ENCODE assay signal across 12 cellular contexts in genomic region chr12:132554857-132555630, GRCh38. TPM values are rescaled to one million over a fixed set of nuclear protein-coding genes. Genes with fewer than 3 reads are reported as not detected.
DNase-seq lines count a peak whose midpoint lies in the region; ATAC-seq, FAIRE-seq and TF ChIP-seq lines count a peak whose summit lies in the region.
"Had no signal": no experiment of that assay in that cellular context is flagged by ENCODE, and none has a peak within 500 bp of the region (broad histone marks: within the 10 kb centered on the region; RNA-seq: fewer than 3 reads in every experiment).

No MANE protein-coding gene starts in this region.

- peaks cover 7% of the 10 kb centered on the region for H3K27me3 Mint-ChIP-seq in activated CD4-positive, alpha-beta T cell treated with anti-CD3 and anti-CD28 coated beads for 36 hours
- peaks cover 13% of the 10 kb centered on the region for H3K27me3 Mint-ChIP-seq in neural progenitor cell (ENCODE audit: insufficient read depth, low read depth)

- TF ChIP-seq CTCF in GM12878 (IDR thresholded peaks at IDR 0.05 in 2 of 3, conservative IDR thresholded peaks at IDR 0.05 in 1 of 3; ENCODE audit: control insufficient read depth in 2 of 3, extremely low read depth in 1 of 3, insufficient read depth in 1 of 3, low read depth in 3 of 3, low read length in 3 of 3) (peak; percentile 0 to 34 (median 22); a peak in 3 of 6 replicates), neural progenitor cell (IDR thresholded peaks at IDR 0.05) (peak; percentile 47)

- H3K4me3 Mint-ChIP-seq in activated CD4-positive, alpha-beta T cell treated with anti-CD3 and anti-CD28 coated beads for 36 hours: no peak overlapping the region
- peak overlapping the region; percentile 24 for H3K4me3 Mint-ChIP-seq in neural progenitor cell

- RAD21 ChIA-PET in GM12878 (lab: Charles Lee; ENCODE audit: unreplicated experiment): no interaction called here

- intact Hi-C loops in activated CD4-positive, alpha-beta T cell treated with anti-CD3 and anti-CD28 coated beads for 36 hours (cut with DNase I, micrococcal nuclease): no loop called here
- intact Hi-C loops in GM12878 (cut with micrococcal nuclease; ENCODE audit: unreplicated experiment) (no loop called here), sciatic nerve (cut with DNase I) (no loop called here)

- H2AFZ ChIP-seq in GM12878 (ENCODE audit: control insufficient read depth, low read depth, low read length) (no peak overlapping the region), neural progenitor cell (replicated peaks) (no peak overlapping the region)

- peak; percentile 64 for DNase-seq in activated CD4-positive, alpha-beta T cell treated with anti-CD3 and anti-CD28 coated beads for 36 hours
- DNase-seq in activated CD4-positive, alpha-beta T cell treated with anti-CD3 and anti-CD28 coated beads for 1 hour: no peak
- peak; percentile 89 for DNase-seq in Jurkat, Clone E6-1 (ENCODE audit: low read depth, low spot score)
- DNase-seq in GM12878 (ENCODE audit: low read depth, low spot score) (no peak), neural progenitor cell (ENCODE audit: low spot score) (peak; percentile 44), sciatic nerve (ENCODE audit: low spot score) (no peak)
- DNase-seq in activated CD8-positive, alpha-beta memory T cell treated with anti-CD3 and anti-CD28 coated beads for 24 hours: no peak
- DNase-seq: NCI-H1092 had no signal

- WGBS in GM12878 (ENCODE audit: insufficient coverage, insufficient replicate concordance, low lambda C conversion rate, missing lambda C conversion rate): 90% methylated on average over 44 of the region's 53 CpGs

- 0 out of 2 replicates have a peak, but pooled peaks have one; percentile 26 for TF ChIP-seq RAD21 in GM12878 (IDR thresholded peaks at IDR 0.05; ENCODE audit: insufficient read depth, low read depth, low read length)

- H3K9me3 ChIP-seq in GM12878 (replicated peaks; ENCODE audit: control insufficient read depth, insufficient read depth, low read length) (no peaks in the 10 kb centered on the region), neural progenitor cell (ENCODE audit: low read depth) (no peaks in the 10 kb centered on the region)
- H3K9me3 ChIP-seq: HAP-1 had no signal

- in situ Hi-C loops in GM12878 (cut with MboI): loop anchor here (5.0 kb wide), 1 partner anchor 138 kb away; no protein-coding TSS in a partner anchor

- TF ChIP-seq POLR2A in GM12878 (IDR thresholded peaks at IDR 0.05; ENCODE audit: low read depth, low read length): no peak

- H3K4me3 ChIP-seq in Jurkat, Clone E6-1 (ENCODE audit: low read length): no peak overlapping the region
- H3K4me3 ChIP-seq in GM12878: no peak overlapping the region
- H3K4me3 ChIP-seq in neural progenitor cell: no peak overlapping the region
- H3K4me3 ChIP-seq: coronary artery, HAP-1, lung had no signal

- CTCF ChIA-PET in activated CD4-positive, alpha-beta T cell treated with anti-CD3 and anti-CD28 coated beads for 36 hours (lab: Charles Lee): interaction anchor here (0.6 to 1.3 kb wide), 5 partner anchors 10 to 228 kb away, joined by 3 to 10 read pairs (median 3); no protein-coding TSS in a partner anchor
- CTCF ChIA-PET in GM12878 (lab: Yijun Ruan, JAX): no interaction called here

- ATAC-seq in activated CD4-positive, alpha-beta T cell treated with anti-CD3 and anti-CD28 coated beads for 36 hours: no peak
- ATAC-seq in GM12878 (no peak), sciatic nerve (no peak), GM21447 (IDR thresholded peaks at IDR 0.05; ENCODE audit: unreplicated experiment) (no peak)

- FAIRE-seq in GM12878 (lab: Jason Lieb, UNC): no peak

- H3K4me1 Mint-ChIP-seq in activated CD4-positive, alpha-beta T cell treated with anti-CD3 and anti-CD28 coated beads for 36 hours: peaks cover 9% of the 10 kb centered on the region
- H3K4me1 Mint-ChIP-seq in neural progenitor cell: peaks cover 19% of the 10 kb centered on the region

- BruUV-seq in GM12878 (replicated peaks; lab: Mats Ljungman, UMichigan): no TSS peak

- peaks cover 5% of the 10 kb centered on the region for H3K36me3 Mint-ChIP-seq in activated CD4-positive, alpha-beta T cell treated with anti-CD3 and anti-CD28 coated beads for 36 hours (ENCODE audit: low read depth)
- H3K36me3 Mint-ChIP-seq in neural progenitor cell: no peaks in the 10 kb centered on the region

- H3K27ac ChIP-seq in GM12878 (ENCODE audit: control insufficient read depth, insufficient read depth) (no peak overlapping the region), neural progenitor cell (no peak overlapping the region)
- H3K27ac ChIP-seq: coronary artery had no signal

- H3K27ac Mint-ChIP-seq in activated CD4-positive, alpha-beta T cell treated with anti-CD3 and anti-CD28 coated beads for 36 hours: no peak overlapping the region
- no peak overlapping the region for H3K27ac Mint-ChIP-seq in neural progenitor cell

- SMC1A ChIA-PET in GM12878 (lab: Charles Lee; ENCODE audit: uncharacterized antibody, unreplicated experiment): no interaction called here

- H3K27me3 ChIP-seq in GM12878 (replicated peaks in 1 of 2; ENCODE audit: control insufficient read depth in 2 of 2, insufficient read depth in 2 of 2, low read length in 1 of 2): no peaks in the 10 kb centered on the region; a peak in 1 of 4 replicates
- H3K27me3 ChIP-seq in neural progenitor cell: peaks cover 91% of the 10 kb centered on the region

- no peak for TF ChIP-seq EP300 in GM12878 (IDR thresholded peaks at IDR 0.05; ENCODE audit: borderline replicate concordance in 1 of 2, control insufficient read depth in 1 of 2, low read depth in 2 of 2, low read length in 2 of 2)

- POLR2A ChIA-PET in activated CD4-positive, alpha-beta T cell treated with anti-CD3 and anti-CD28 coated beads for 36 hours (lab: Charles Lee): no interaction called here
- POLR2A ChIA-PET in GM12878 (lab: Charles Lee): no interaction called here

- H3K9ac ChIP-seq in GM12878 (ENCODE audit: control insufficient read depth, insufficient read depth, low read length) (no peak overlapping the region), neural progenitor cell (no peak overlapping the region)

- H4K20me1 ChIP-seq in GM12878 (ENCODE audit: control insufficient read depth, insufficient read depth) (no peaks in the 10 kb centered on the region), neural progenitor cell (ENCODE audit: low read depth) (peaks cover 21% of the 10 kb centered on the region)

- no peaks in the 10 kb centered on the region for H3K9me3 Mint-ChIP-seq in activated CD4-positive, alpha-beta T cell treated with anti-CD3 and anti-CD28 coated beads for 36 hours (ENCODE audit: low read depth)
- H3K9me3 Mint-ChIP-seq in neural progenitor cell: no peaks in the 10 kb centered on the region

- no peaks in the 10 kb centered on the region for H3K36me3 ChIP-seq in GM12878 (ENCODE audit: control insufficient read depth in 2 of 2, insufficient read depth in 2 of 2, low read length in 1 of 2)
- H3K36me3 ChIP-seq in neural progenitor cell: no peaks in the 10 kb centered on the region
- H3K36me3 ChIP-seq: HAP-1 had no signal

- H3F3A ChIP-seq in neural progenitor cell (ENCODE audit: low read depth): peaks cover 16% of the 10 kb centered on the region

- H3K4me1 ChIP-seq in GM12878 (ENCODE audit: control insufficient read depth, insufficient read depth, low read length) (no peaks in the 10 kb centered on the region), neural progenitor cell (peaks cover 18% of the 10 kb centered on the region)
- H3K4me1 ChIP-seq: HAP-1 had no signal

- no peaks in the 10 kb centered on the region for H3K79me2 ChIP-seq in GM12878 (ENCODE audit: control insufficient read depth, insufficient read depth, low read length)
- no peaks in the 10 kb centered on the region for H3K79me2 ChIP-seq in neural progenitor cell (ENCODE audit: low read depth)

- no peak overlapping the region for H3K4me2 ChIP-seq in GM12878 (ENCODE audit: control insufficient read depth, insufficient read depth)
- no peak overlapping the region for H3K4me2 ChIP-seq in neural progenitor cell

TF ChIP-seq in GM12878, 131 proteins besides CTCF, POLR2A, EP300 and RAD21 (continues in another document):
- peak; percentile 96 for TF ChIP-seq ZBTB33 (IDR thresholded peaks at IDR 0.05)
- TF ChIP-seq NR2C1 (IDR thresholded peaks at IDR 0.05): no peak
- TF ChIP-seq SMAD1 (IDR thresholded peaks at IDR 0.05; ENCODE audit: low read depth, partially characterized antibody): no peak
- no peak for TF ChIP-seq POLR2AphosphoS5 (IDR thresholded peaks at IDR 0.05; ENCODE audit: low read length)

RNA-seq across cellular contexts. Expression of gene LRCOL1, which starts 55.3 kb away (rescaled TPM):
- total RNA-seq in activated CD4-positive, alpha-beta T cell treated with anti-CD3 and anti-CD28 coated beads for 36 hours: not detected
- not detected for polyA plus RNA-seq in Jurkat, Clone E6-1 (2012; ENCODE audit: insufficient read depth, insufficient read length)
- not detected in 2 replicates for total RNA-seq in GM12878 (2013; cell fraction: nucleolus; rRNA removed)
- total RNA-seq in GM12878 (2014; rRNA removed): not detected in 2 replicates
- total RNA-seq in GM12878 (2014; rRNA removed; fragmentation: Illumina TruSeq; extraction: Trizol): not detected in 2 replicates
- not detected in 2 replicates for total RNA-seq in GM12878 (2021)
- polyA plus RNA-seq in GM12878 (2011; ENCODE audit: low read depth): not detected
- not detected in 2 replicates for polyA plus RNA-seq in GM12878 (2011; rRNA removed)
- not detected in 2 replicates for polyA plus RNA-seq in GM12878 (2011; cell fraction: cytosol; rRNA removed)
- 0.27 TPM in 1 of 2 replicates, not detected in the other for polyA plus RNA-seq in GM12878 (2011; cell fraction: nucleus; rRNA removed)
- polyA plus RNA-seq in GM12878 (2012): not detected in 2 replicates
- not detected in 2 replicates for polyA plus RNA-seq in GM12878 (2014; fragmentation: Illumina TruSeq; extraction: Trizol)
- polyA plus RNA-seq in GM12878 (2014; fragmentation: Nextera tagmentation; extraction: Ambion mirVana): not detected
- not detected in 2 replicates for polyA plus RNA-seq in GM12878 (2014; rRNA removed)
- not detected for polyA plus RNA-seq in GM12878 (2016; fragmentation: Nextera tagmentation; extraction: Ambion mirVana)
- polyA minus RNA-seq in GM12878 (2011; rRNA and poly(A)+ RNA removed): not detected in 2 replicates
- not detected in 2 replicates for polyA minus RNA-seq in GM12878 (2011; cell fraction: cytosol; rRNA and poly(A)+ RNA removed)
- polyA minus RNA-seq in GM12878 (2011; cell fraction: nucleus; rRNA and poly(A)+ RNA removed): not detected in 2 replicates
- total RNA-seq in neural progenitor cell (ENCODE audit: low replicate concordance): 0.34 TPM in 1 of 2 replicates, not detected in the other
- not detected for total RNA-seq in sciatic nerve

Comparison
In these comparisons a context has a peak if more than half of its experiments do, and no peak if none do; other contexts are left out.
1. DNase-seq: peak in activated CD4-positive, alpha-beta T cell treated with anti-CD3 and anti-CD28 coated beads for 36 hours (single experiment), Jurkat, Clone E6-1 (single experiment) and neural progenitor cell (single experiment); none in activated CD4-positive, alpha-beta T cell treated with anti-CD3 and anti-CD28 coated beads for 1 hour (single experiment), GM12878 (single experiment), sciatic nerve (single experiment) and activated CD8-positive, alpha-beta memory T cell treated with anti-CD3 and anti-CD28 coated beads for 24 hours (single experiment).